Comparison of ENCODE assay signal across 18 cellular contexts in the genomic region with DNA sequence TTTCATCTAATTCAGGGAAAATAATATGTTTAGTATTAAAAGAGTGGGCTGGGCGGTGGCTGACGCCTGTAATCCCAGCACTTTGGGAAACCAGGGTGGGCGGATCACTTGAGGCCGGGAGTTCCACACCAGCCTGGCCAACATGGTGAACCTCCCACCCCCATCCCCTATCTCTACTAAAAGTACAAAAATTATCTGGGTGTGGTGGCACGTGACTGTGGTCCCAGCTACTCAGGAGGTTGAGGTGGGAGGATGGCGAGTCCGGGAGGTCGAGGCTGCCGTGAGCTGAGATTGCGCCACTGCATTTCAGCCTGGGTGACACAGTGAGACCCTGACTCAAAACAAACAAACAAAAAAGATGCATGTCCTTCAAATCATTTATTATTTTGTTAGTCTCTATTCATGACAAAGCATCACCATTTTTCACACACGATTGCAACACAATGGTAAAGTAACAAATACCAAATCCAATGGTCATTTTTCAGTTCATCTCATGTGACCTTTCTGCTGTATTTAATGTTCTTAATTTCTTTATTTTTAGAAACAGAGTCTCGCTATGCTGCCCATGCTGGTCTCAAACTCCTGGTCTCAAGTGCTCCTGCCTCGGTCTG. TPM values are rescaled to one million over a fixed set of nuclear protein-coding genes. Genes with fewer than 3 reads are reported as not detected.
DNase-seq lines count a peak whose midpoint lies in the region; ATAC-seq and TF ChIP-seq lines count a peak whose summit lies in the region.
"Had no signal": no experiment of that assay in that cellular context is flagged by ENCODE, and none has a peak within 500 bp of the region (broad histone marks: within the 10 kb centered on the region; RNA-seq: fewer than 3 reads in every experiment).

No MANE protein-coding gene starts in this region.

- DNase-seq in activated CD8-positive, alpha-beta memory T cell treated with anti-CD3 and anti-CD28 coated beads, Interleukin-2, amount 50 U/mL, for 48 hours, result peak; percentile 62
- DNase-seq in activated CD8-positive, alpha-beta memory T cell treated with anti-CD3 and anti-CD28 coated beads, Interleukin-2, amount 10 ng/mL, durations not matched to agents 7 days and 5 days, result no peak
- DNase-seq in HCT116 (ENCODE audit: low read depth, low spot score), result no peak
- no peak for DNase-seq in activated naive CD8-positive, alpha-beta T cell treated with anti-CD3 and anti-CD28 coated beads for 36 hours
- DNase-seq in osteoblast (ENCODE audit: insufficient read length, low spot score, missing footprints), result peak; percentile 11
- DNase-seq in effector memory CD8-positive, alpha-beta T cell, result no peak
- DNase-seq in foreskin fibroblast, result no peak
- DNase-seq in mucosa of gallbladder (ENCODE audit: low spot score), result no peak
- DNase-seq: activated naive CD4-positive, alpha-beta T cell treated with anti-CD3 and anti-CD28 coated beads, Interleukin-2, amount 10 ng/mL, durations not matched to agents 7 days and 5 days; C1 segment of cervical spinal cord; DMS153; NCI-H1694; NCI-H748 treated with DMSO at 0.1 percent for 48 hours; upper lobe of right lung had no signal

- peaks cover 10% of the 10 kb centered on the region for H3K4me1 Mint-ChIP-seq in activated CD8-positive, alpha-beta memory T cell treated with anti-CD3 and anti-CD28 coated beads, Interleukin-2, amount 10 ng/mL, durations not matched to agents 7 days and 5 days
- peaks cover 16% of the 10 kb centered on the region for H3K4me1 Mint-ChIP-seq in activated naive CD8-positive, alpha-beta T cell treated with anti-CD3 and anti-CD28 coated beads for 36 hours
- H3K4me1 Mint-ChIP-seq in effector memory CD8-positive, alpha-beta T cell (ENCODE audit: low read depth in 2 of 2), result peaks cover 4 to 10% of the 10 kb centered on the region in 2 donors

- TF ChIP-seq CTCF in HCT116 (IDR thresholded peaks at IDR 0.05 in 2 of 3, conservative IDR thresholded peaks at IDR 0.05 in 1 of 3; ENCODE audit: borderline replicate concordance in 1 of 3, insufficient read depth in 1 of 3, low read depth in 2 of 3, low read length in 2 of 3), result no peak
- TF ChIP-seq CTCF in osteoblast (IDR thresholded peaks at IDR 0.05; ENCODE audit: extremely low read depth, low read depth, low read length), result no peak
- no peak for TF ChIP-seq CTCF in foreskin fibroblast (IDR thresholded peaks at IDR 0.05; ENCODE audit: low read depth, low read length)

- peaks cover 49% of the 10 kb centered on the region for H4K20me1 ChIP-seq in HCT116 (ENCODE audit: insufficient read depth)
- H4K20me1 ChIP-seq in osteoblast (ENCODE audit: insufficient read depth, low read length), result peaks cover 22% of the 10 kb centered on the region

- no peak for ATAC-seq in activated CD8-positive, alpha-beta memory T cell treated with anti-CD3 and anti-CD28 coated beads, Interleukin-2, amount 10 ng/mL, durations not matched to agents 7 days and 5 days
- ATAC-seq in HCT116, result peak; percentile 29
- no peak for ATAC-seq in effector memory CD8-positive, alpha-beta T cell (replicated peaks)

- no peak overlapping the region for H3K4me3 Mint-ChIP-seq in activated CD8-positive, alpha-beta memory T cell treated with anti-CD3 and anti-CD28 coated beads, Interleukin-2, amount 10 ng/mL, durations not matched to agents 7 days and 5 days
- H3K4me3 Mint-ChIP-seq in activated naive CD8-positive, alpha-beta T cell treated with anti-CD3 and anti-CD28 coated beads for 36 hours, result no peak overlapping the region
- H3K4me3 Mint-ChIP-seq in effector memory CD8-positive, alpha-beta T cell, result no peak overlapping the region
- H3K4me3 Mint-ChIP-seq: activated naive CD4-positive, alpha-beta T cell treated with anti-CD3 and anti-CD28 coated beads, Interleukin-2, amount 10 ng/mL, durations not matched to agents 7 days and 5 days had no signal

- POLR2A ChIA-PET in HCT116 (lab: Charles Lee), result no interaction called here

- H3K4me2 ChIP-seq in HCT116 (ENCODE audit: low read length) (no peak overlapping the region), osteoblast (ENCODE audit: insufficient read depth, low read length) (no peak overlapping the region)

- RAD21 ChIA-PET in HCT116 (lab: Charles Lee; ENCODE audit: low non-redundant PET in 1 of 2, low total read pairs in 2 of 2, uncharacterized antibody in 2 of 2, unreplicated experiment in 2 of 2), result no interaction called here

- TF ChIP-seq RAD21 in HCT116 (IDR thresholded peaks at IDR 0.05; ENCODE audit: low read depth), result no peak

- H3K36me3 Mint-ChIP-seq in activated CD8-positive, alpha-beta memory T cell treated with anti-CD3 and anti-CD28 coated beads, Interleukin-2, amount 10 ng/mL, durations not matched to agents 7 days and 5 days, result peaks cover 46% of the 10 kb centered on the region
- H3K36me3 Mint-ChIP-seq in activated naive CD8-positive, alpha-beta T cell treated with anti-CD3 and anti-CD28 coated beads for 36 hours, result peaks cover 30% of the 10 kb centered on the region
- H3K36me3 Mint-ChIP-seq in effector memory CD8-positive, alpha-beta T cell (ENCODE audit: insufficient read depth), result peaks cover 50% of the 10 kb centered on the region

- H3K9me3 Mint-ChIP-seq in activated CD8-positive, alpha-beta memory T cell treated with anti-CD3 and anti-CD28 coated beads, Interleukin-2, amount 10 ng/mL, durations not matched to agents 7 days and 5 days (ENCODE audit: low read depth), result no peaks in the 10 kb centered on the region
- no peaks in the 10 kb centered on the region for H3K9me3 Mint-ChIP-seq in activated naive CD8-positive, alpha-beta T cell treated with anti-CD3 and anti-CD28 coated beads for 36 hours
- no peaks in the 10 kb centered on the region for H3K9me3 Mint-ChIP-seq in effector memory CD8-positive, alpha-beta T cell
- H3K9me3 Mint-ChIP-seq: activated naive CD4-positive, alpha-beta T cell treated with anti-CD3 and anti-CD28 coated beads, Interleukin-2, amount 10 ng/mL, durations not matched to agents 7 days and 5 days had no signal

- H3K79me2 ChIP-seq in HCT116 (ENCODE audit: insufficient read depth, low read length), result peaks cover 17% of the 10 kb centered on the region
- no peaks in the 10 kb centered on the region for H3K79me2 ChIP-seq in osteoblast (ENCODE audit: insufficient read depth, low read length)

- H3K9me3 ChIP-seq in HCT116 (ENCODE audit: control insufficient read depth in 1 of 2, insufficient read depth in 1 of 2, low read depth in 1 of 2, low read length in 2 of 2), result no peaks in the 10 kb centered on the region
- no peaks in the 10 kb centered on the region for H3K9me3 ChIP-seq in osteoblast (ENCODE audit: low read depth, low read length)
- H3K9me3 ChIP-seq: HAP-1, ovary, upper lobe of right lung had no signal

- H3K27ac ChIP-seq in HCT116 (ENCODE audit: low read depth, low read length), result no peak overlapping the region
- no peak overlapping the region for H3K27ac ChIP-seq in osteoblast (ENCODE audit: low read depth, low read length)
- H3K27ac ChIP-seq: ovary, SJSA1, upper lobe of right lung had no signal

- H3K27me3 ChIP-seq in HCT116 (ENCODE audit: insufficient read depth, low read length), result no peaks in the 10 kb centered on the region
- no peaks in the 10 kb centered on the region for H3K27me3 ChIP-seq in osteoblast (ENCODE audit: insufficient read depth, low read length)
- H3K27me3 ChIP-seq: ovary, upper lobe of right lung had no signal

- CTCF ChIA-PET in activated CD8-positive, alpha-beta memory T cell treated with anti-CD3 and anti-CD28 coated beads, Interleukin-2, amount 10 ng/mL, durations not matched to agents 7 days and 5 days (lab: Charles Lee), result no interaction called here
- CTCF ChIA-PET in HCT116 (lab: Charles Lee), result no interaction called here

- no peaks in the 10 kb centered on the region for H3K27me3 Mint-ChIP-seq in activated CD8-positive, alpha-beta memory T cell treated with anti-CD3 and anti-CD28 coated beads, Interleukin-2, amount 10 ng/mL, durations not matched to agents 7 days and 5 days
- peaks cover 3% of the 10 kb centered on the region for H3K27me3 Mint-ChIP-seq in activated naive CD8-positive, alpha-beta T cell treated with anti-CD3 and anti-CD28 coated beads for 36 hours
- H3K27me3 Mint-ChIP-seq in effector memory CD8-positive, alpha-beta T cell, result no peaks in the 10 kb centered on the region
- H3K27me3 Mint-ChIP-seq: activated naive CD4-positive, alpha-beta T cell treated with anti-CD3 and anti-CD28 coated beads, Interleukin-2, amount 10 ng/mL, durations not matched to agents 7 days and 5 days had no signal

- intact Hi-C loops in HCT116 (cut with micrococcal nuclease), result no loop called here

- H3K9ac ChIP-seq in HCT116 (ENCODE audit: low read length), result no peak overlapping the region

- H3K36me3 ChIP-seq in HCT116 (ENCODE audit: control insufficient read depth in 1 of 2, insufficient read depth in 2 of 2, low read length in 2 of 2), result peaks cover 30 to 39% of the 10 kb centered on the region in 2 experiments; a peak in 3 of 4 replicates
- H3K36me3 ChIP-seq in osteoblast (ENCODE audit: insufficient read depth, low read length), result peaks cover 42% of the 10 kb centered on the region
- H3K36me3 ChIP-seq: ovary had no signal

- no peaks in the 10 kb centered on the region for H3K9me2 ChIP-seq in HCT116 (ENCODE audit: insufficient read depth)

- H3K4me1 ChIP-seq in HCT116 (ENCODE audit: control insufficient read depth in 1 of 2, insufficient read depth in 2 of 2, low read length in 2 of 2) (no peaks in the 10 kb centered on the region), osteoblast (ENCODE audit: insufficient read depth, low read length) (no peaks in the 10 kb centered on the region)
- H3K4me1 ChIP-seq: upper lobe of right lung had no signal

- no peak overlapping the region for H3K27ac Mint-ChIP-seq in activated CD8-positive, alpha-beta memory T cell treated with anti-CD3 and anti-CD28 coated beads, Interleukin-2, amount 10 ng/mL, durations not matched to agents 7 days and 5 days
- H3K27ac Mint-ChIP-seq in activated naive CD8-positive, alpha-beta T cell treated with anti-CD3 and anti-CD28 coated beads for 36 hours, result peak overlapping the region; percentile 59
- peak overlapping the region in 1 of 2 donors; percentile 39 for H3K27ac Mint-ChIP-seq in effector memory CD8-positive, alpha-beta T cell
- H3K27ac Mint-ChIP-seq: activated naive CD4-positive, alpha-beta T cell treated with anti-CD3 and anti-CD28 coated beads, Interleukin-2, amount 10 ng/mL, durations not matched to agents 7 days and 5 days had no signal

- H2AFZ ChIP-seq in HCT116 (ENCODE audit: low read depth, low read length, poor library complexity, severe bottlenecking) (no peak overlapping the region), osteoblast (ENCODE audit: low read length) (no peak overlapping the region)

- no TSS peak for BruUV-seq in HCT116 (replicated peaks; lab: Mats Ljungman, UMichigan)

- H3K4me3 ChIP-seq in HCT116 (replicated peaks in 1 of 2; ENCODE audit: low read depth in 1 of 2, low read length in 2 of 2), result no peak overlapping the region
- H3K4me3 ChIP-seq in osteoblast (ENCODE audit: insufficient read depth, low read length), result no peak overlapping the region
- no peak overlapping the region for H3K4me3 ChIP-seq in foreskin fibroblast (ENCODE audit: low read depth in 1 of 2, low read length in 2 of 2)
- H3K4me3 ChIP-seq: HAP-1, lung, ovary, SJSA1, upper lobe of right lung had no signal

- no peak for TF ChIP-seq POLR2A in HCT116 (IDR thresholded peaks at IDR 0.05; ENCODE audit: borderline replicate concordance, extremely low read depth, insufficient read depth, insufficient read length)

RNA-seq across cellular contexts. Expression of gene MSH4, which starts 1.0 kb away (rescaled TPM):
- total RNA-seq in activated CD8-positive, alpha-beta memory T cell treated with anti-CD3 and anti-CD28 coated beads, Interleukin-2, amount 10 ng/mL, durations not matched to agents 7 days and 5 days, result under 1 TPM; 0.38 to 0.47 TPM
- total RNA-seq in HCT116 (2021; ENCODE audit: unreplicated experiment) (1.7 TPM), osteoblast (under 0.01 and 0.29 TPM in 2 replicates), mucosa of gallbladder (0.32 TPM)
- polyA plus RNA-seq in HCT116 (2012), result 0.12 and 0.30 TPM in 2 replicates
- under 1 TPM; 0.22 to 0.35 TPM for total RNA-seq in activated naive CD8-positive, alpha-beta T cell treated with anti-CD3 and anti-CD28 coated beads for 36 hours

RNA-seq across cellular contexts. Expression of gene RABGGTB, which starts 11.7 kb away (rescaled TPM):
- total RNA-seq in activated CD8-positive, alpha-beta memory T cell treated with anti-CD3 and anti-CD28 coated beads, Interleukin-2, amount 10 ng/mL, durations not matched to agents 7 days and 5 days, result 100 to 1,000 TPM in 1 of 2 experiments, 10 to 100 TPM in 1; 94.0 to 114 TPM
- total RNA-seq in HCT116 (2021; ENCODE audit: unreplicated experiment), result 203 TPM
- 83.1 and 97.2 TPM in 2 replicates for polyA plus RNA-seq in HCT116 (2012)
- total RNA-seq in activated naive CD8-positive, alpha-beta T cell treated with anti-CD3 and anti-CD28 coated beads for 36 hours, result 100 to 1,000 TPM; 236 to 250 TPM
- 66.0 and 76.0 TPM in 2 replicates for total RNA-seq in osteoblast
- 53.4 TPM for total RNA-seq in mucosa of gallbladder

Comparison
In these comparisons a context has a peak if more than half of its experiments do, and no peak if none do; other contexts are left out.
1. DNase-seq: peak in activated CD8-positive, alpha-beta memory T cell treated with anti-CD3 and anti-CD28 coated beads, Interleukin-2, amount 50 U/mL, for 48 hours (single experiment) and osteoblast (single experiment); none in activated CD8-positive, alpha-beta memory T cell treated with anti-CD3 and anti-CD28 coated beads, Interleukin-2, amount 10 ng/mL, durations not matched to agents 7 days and 5 days (single experiment), HCT116 (single experiment), activated naive CD8-positive, alpha-beta T cell treated with anti-CD3 and anti-CD28 coated beads for 36 hours (single experiment), effector memory CD8-positive, alpha-beta T cell (0 of 3), foreskin fibroblast (0 of 2) and mucosa of gallbladder (single experiment).